In genomic region chr9:16335788-16336580, GRCh38 we compare ENCODE assay signal across 10 cellular contexts.
DNase-seq lines count a peak whose midpoint lies in the region; ATAC-seq, FAIRE-seq and TF ChIP-seq lines count a peak whose summit lies in the region.
"Had no signal": no experiment of that assay in that cellular context is flagged by ENCODE, and none has a peak within 500 bp of the region (broad histone marks: within the 10 kb centered on the region; RNA-seq: fewer than 3 reads in every experiment).

No MANE protein-coding gene starts in this region.

- H3K79me2 ChIP-seq in HepG2 (ENCODE audit: insufficient read depth, low read length): no peaks in the 10 kb centered on the region

- no peaks in the 10 kb centered on the region for H4K20me1 ChIP-seq in HepG2 (ENCODE audit: insufficient read depth, low read length)

- H3K4me3 ChIP-seq in liver (ENCODE audit: low read depth in 1 of 3, low read length in 3 of 3) (no peak overlapping the region), HepG2 (replicated peaks in 1 of 3; ENCODE audit: insufficient read depth in 1 of 3, low read depth in 2 of 3, low read length in 3 of 3) (no peak overlapping the region), bronchial epithelial cell (ENCODE audit: low read depth, low read length) (no peak overlapping the region), left lung (no peak overlapping the region), aorta (ENCODE audit: low read length in 2 of 2) (no peak overlapping the region)

- no peak overlapping the region for H3K4me2 ChIP-seq in HepG2 (ENCODE audit: low read depth, low read length)

- no peak overlapping the region for H3K9ac ChIP-seq in liver (ENCODE audit: low read depth in 1 of 2, low read length in 2 of 2)
- H3K9ac ChIP-seq in HepG2 (ENCODE audit: insufficient read depth, low read depth, low read length): no peak overlapping the region

- no peak overlapping the region for H2AFZ ChIP-seq in HepG2 (ENCODE audit: low read length)

- H3K9me3 ChIP-seq in liver (ENCODE audit: control insufficient read depth in 4 of 4, low read length in 3 of 4) (no peaks in the 10 kb centered on the region), HepG2 (ENCODE audit: low read length) (no peaks in the 10 kb centered on the region), left lung (no peaks in the 10 kb centered on the region), aorta (ENCODE audit: control insufficient read depth, low read length) (no peaks in the 10 kb centered on the region)

- H3K27ac ChIP-seq in liver (ENCODE audit: low read depth in 1 of 2, low read length in 2 of 2) (no peak overlapping the region), HepG2 (ENCODE audit: extremely low read length, insufficient read depth, low read length) (no peak overlapping the region), left lung (no peak overlapping the region), aorta (ENCODE audit: low read depth in 1 of 2, low read length in 2 of 2) (no peak overlapping the region)

- FAIRE-seq in HepG2 (lab: Jason Lieb, UNC) (no peak), bronchial epithelial cell (lab: Jason Lieb, UNC) (no peak)

- no peak for TF ChIP-seq POLR2A in HepG2 (IDR thresholded peaks at IDR 0.05; ENCODE audit: insufficient read depth in 1 of 2, low read depth in 2 of 2, low read length in 2 of 2)

- in situ Hi-C loops in HepG2 (cut with HindIII; ENCODE audit: extremely low pct_ligation_motif_present, low pct_unique_long_range_greater_than_20kb): no loop called here

- H3K27me3 ChIP-seq in liver (ENCODE audit: control insufficient read depth in 4 of 4, insufficient read depth in 4 of 4, low read length in 3 of 4) (no peaks in the 10 kb centered on the region), HepG2 (ENCODE audit: control insufficient read depth in 1 of 2, insufficient read depth in 2 of 2, low read length in 2 of 2) (no peaks in the 10 kb centered on the region), bronchial epithelial cell (ENCODE audit: control insufficient read depth, insufficient read depth, low read length) (no peaks in the 10 kb centered on the region), left lung (no peaks in the 10 kb centered on the region), aorta (ENCODE audit: control insufficient read depth in 1 of 2, insufficient read depth in 2 of 2, low read length in 1 of 2) (no peaks in the 10 kb centered on the region)

- ATAC-seq in HepG2 (no peak), left lung (peak; percentile 81), aorta (ENCODE audit: low FRiP score) (peak; percentile 82), HG02610 (IDR thresholded peaks at IDR 0.05; ENCODE audit: unreplicated experiment) (no peak)

- CTCF ChIA-PET in HepG2 (lab: Yijun Ruan, JAX; ENCODE audit: low intra/inter-chr PET ratio, low total read pairs): no interaction called here

- peak in 1 of 2 donors; percentile 38 for TF ChIP-seq RAD21 in liver (IDR thresholded peaks at IDR 0.05)
- TF ChIP-seq RAD21 in HepG2 (CRISPR knock-in tag; IDR thresholded peaks at IDR 0.05): no peak

- TF ChIP-seq CTCF in liver (IDR thresholded peaks at IDR 0.05; ENCODE audit: low read depth, low read length, missing input control) (no peak), HepG2 (CRISPR knock-in tag; IDR thresholded peaks at IDR 0.05) (no peak), bronchial epithelial cell (IDR thresholded peaks at IDR 0.05; ENCODE audit: insufficient read depth, low read length, severe bottlenecking) (no peak), left lung (IDR thresholded peaks at IDR 0.05) (no peak)

- 80% methylated on average over 7 of the region's 7 CpGs for WGBS in liver
- WGBS in HepG2 (ENCODE audit: low lambda C conversion rate): 17% methylated on average over 5 of the region's 7 CpGs
- 81% methylated on average over 7 of the region's 7 CpGs for WGBS in aorta, 2 donors

- no peak for DNase-seq in HepG2 (ENCODE audit: low spot score)
- peak; percentile 97 for DNase-seq in bronchial epithelial cell (ENCODE audit: low read depth)
- peak in 1 of 2 donors; percentile 59 for DNase-seq in left lung
- DNase-seq in aorta: peak; percentile 84 to 85
- no peak for DNase-seq in AML-193 (lab: John Stamatoyannopoulos, UW)
- DNase-seq in cerebellar cortex (ENCODE audit: low spot score): no peak
- DNase-seq: activated CD4-positive, CD25-positive, alpha-beta regulatory T cell; Karpas-422 had no signal

- BruUV-seq in HepG2 (replicated peaks; lab: Mats Ljungman, UMichigan): no TSS peak

- no peaks in the 10 kb centered on the region for H3K36me3 ChIP-seq in liver (ENCODE audit: control insufficient read depth in 4 of 4, insufficient read depth in 3 of 4, low read depth in 1 of 4, low read length in 3 of 4)
- no peaks in the 10 kb centered on the region for H3K36me3 ChIP-seq in HepG2 (replicated peaks in 1 of 2; ENCODE audit: control insufficient read depth in 1 of 2, insufficient read depth in 2 of 2, low read length in 2 of 2)
- no peaks in the 10 kb centered on the region for H3K36me3 ChIP-seq in bronchial epithelial cell (ENCODE audit: control insufficient read depth, insufficient read depth, low read length)
- H3K36me3 ChIP-seq in left lung: no peaks in the 10 kb centered on the region
- H3K36me3 ChIP-seq in aorta (ENCODE audit: control insufficient read depth in 1 of 2, insufficient read depth in 2 of 2, low read length in 1 of 2): no peaks in the 10 kb centered on the region

- intact Hi-C loops in HepG2 (cut with micrococcal nuclease; ENCODE audit: unreplicated experiment) (no loop called here), left lung (cut with DNase I) (no loop called here), aorta (cut with DNase I) (no loop called here)

- H3K4me1 ChIP-seq in liver (ENCODE audit: control insufficient read depth in 4 of 4, insufficient read depth in 4 of 4, low read length in 3 of 4): no peaks in the 10 kb centered on the region
- H3K4me1 ChIP-seq in HepG2 (ENCODE audit: insufficient read depth, low read length): no peaks in the 10 kb centered on the region
- no peaks in the 10 kb centered on the region for H3K4me1 ChIP-seq in left lung
- H3K4me1 ChIP-seq in aorta (ENCODE audit: control insufficient read depth in 1 of 2, insufficient read depth in 2 of 2, low read length in 2 of 2): no peaks in the 10 kb centered on the region

- POLR2A ChIA-PET in HepG2 (lab: Yijun Ruan, JAX): no interaction called here

- TF ChIP-seq EP300 in HepG2 (IDR thresholded peaks at IDR 0.05; ENCODE audit: low read depth in 2 of 2, low read length in 2 of 2): no peak
- TF ChIP-seq EP300 in HepG2 (CRISPR knock-in tag; IDR thresholded peaks at IDR 0.05; ENCODE audit: borderline replicate concordance): no peak

TF ChIP-seq in liver, 16 proteins besides CTCF, POLR2A, EP300 and RAD21 (continues in another document):
- TF ChIP-seq FOXA2 (IDR thresholded peaks at IDR 0.05) (no peak), TAF1 (conservative IDR thresholded peaks at IDR 0.05) (no peak), HNF4A (conservative IDR thresholded peaks at IDR 0.05) (peak in 1 of 2 donors; percentile 62), EGR1 (IDR thresholded peaks at IDR 0.05; ENCODE audit: low read depth in 2 of 2) (no peak), SP1 (IDR thresholded peaks at IDR 0.05) (no peak), ATF3 (IDR thresholded peaks at IDR 0.05) (no peak), GABPA (IDR thresholded peaks at IDR 0.05 in 1 of 2, conservative IDR thresholded peaks at IDR 0.05 in 1 of 2) (no peak), YY1 (IDR thresholded peaks at IDR 0.05) (no peak), NR2F2 (IDR thresholded peaks at IDR 0.05) (no peak)

TF ChIP-seq in HepG2, 621 proteins besides CTCF, POLR2A, EP300 and RAD21:
- no peak for TF ChIP-seq CC2D1A (CRISPR knock-in tag; IDR thresholded peaks at IDR 0.05)
- TF ChIP-seq ZSCAN30 (CRISPR knock-in tag; IDR thresholded peaks at IDR 0.05): no peak

Comparison
In these comparisons a context has a peak if more than half of its experiments do, and no peak if none do; other contexts are left out.
1. ATAC-seq: peak in left lung (single experiment) and aorta (single experiment); none in HepG2 (single experiment) and HG02610 (single experiment).
2. DNase-seq: peak in bronchial epithelial cell (single experiment) and aorta (2 of 2); none in HepG2 (single experiment), AML-193 (0 of 2) and cerebellar cortex (single experiment).